1 cellular context compared by ENCODE assay signal in genomic region chr19:49213791-49214190, GRCh38.
TF ChIP-seq lines count a peak whose summit lies in the region.

No MANE protein-coding gene starts in this region.

TF ChIP-seq in HEK293, 187 proteins besides CTCF, POLR2A, EP300 and RAD21 (continued from another document):
- TF ChIP-seq PRDM2 (tag by site-specific recombination; IDR thresholded peaks at IDR 0.05; ENCODE audit: borderline replicate concordance) (no peak), ZBTB8A (tag by site-specific recombination; IDR thresholded peaks at IDR 0.05) (no peak), WT1 (tag by site-specific recombination; IDR thresholded peaks at IDR 0.05) (no peak), ZNF16 (tag by site-specific recombination; IDR thresholded peaks at IDR 0.05; ENCODE audit: low read depth) (no peak), ZNF221 (tag by site-specific recombination; IDR thresholded peaks at IDR 0.05; ENCODE audit: borderline replicate concordance) (no peak), ZNF157 (tag by site-specific recombination; IDR thresholded peaks at IDR 0.05) (no peak), ZNF239 (tag by site-specific recombination; IDR thresholded peaks at IDR 0.05) (no peak), EGR2 (tag by site-specific recombination; IDR thresholded peaks at IDR 0.05; ENCODE audit: low read depth) (no peak), ZNF571 (tag by site-specific recombination; IDR thresholded peaks at IDR 0.05) (no peak)
TF ChIP-seq in HEK293: peak in this region for 0.
